ENCODE assay signal across 1 cellular context in genomic region chr3:196568246-196569002, GRCh38.
TF ChIP-seq lines count a peak whose summit lies in the region.

Gene FBXO45, plus strand, starts transcription at chr3:196568660. Its CDS starts 325 bp downstream, at chr3:196568985.
Gene WDR53, minus strand, starts transcription at chr3:196568554. Its CDS starts 7,079 bp downstream, at chr3:196561475.

TF ChIP-seq in K562, 482 proteins besides CTCF, POLR2A, EP300 and RAD21 (continued from another document and continues in another):
- TF ChIP-seq CBX1 (IDR thresholded peaks at IDR 0.05; ENCODE audit: low read depth) (peak; percentile 90; the same call in 1 of the 2 replicates), TAF9B (IDR thresholded peaks at IDR 0.05; ENCODE audit: partially characterized antibody) (peak; percentile 51), SIN3B (IDR thresholded peaks at IDR 0.05; ENCODE audit: low read depth) (peak; percentile 97), SUPT5H (IDR thresholded peaks at IDR 0.05) (peak; percentile 91), CAMTA2 (CRISPR knock-in tag; conservative IDR thresholded peaks at IDR 0.05) (no peak), ZBTB11 (CRISPR knock-in tag; IDR thresholded peaks at IDR 0.05) (peak in 2 of 3 experiments; percentile 23 to 84; a peak in 3 of 6 replicates), EGR1 (conservative IDR thresholded peaks at IDR 0.05) (peak; percentile 30; the same call in 1 of the 2 replicates), KLF1 (tag; IDR thresholded peaks at IDR 0.05) (peak; percentile 92), E2F6 (IDR thresholded peaks at IDR 0.05; ENCODE audit: borderline replicate concordance in 1 of 2, extremely low read depth in 1 of 2, insufficient read depth in 1 of 2, insufficient read length in 1 of 2, low read depth in 1 of 2, low read length in 1 of 2, poor library complexity in 1 of 2, severe bottlenecking in 1 of 2) (peak; percentile 97 to 99), KLF10 (CRISPR knock-in tag; IDR thresholded peaks at IDR 0.05) (0 out of 2 replicates have a peak, but pooled peaks have one; percentile 16), ATF4 (CRISPR knock-in tag; IDR thresholded peaks at IDR 0.05) (no peak), ARID4B (CRISPR knock-in tag; IDR thresholded peaks at IDR 0.05) (peak; percentile 66), ZFX (CRISPR knock-in tag; IDR thresholded peaks at IDR 0.05) (peak; percentile 56), ELF2 (CRISPR knock-in tag; IDR thresholded peaks at IDR 0.05) (peak; percentile 85; the same call in 1 of the 2 replicates), SMARCC2 (IDR thresholded peaks at IDR 0.05; ENCODE audit: low read depth) (no peak), ILK (tag; IDR thresholded peaks at IDR 0.05; ENCODE audit: borderline replicate concordance, low read depth) (no peak), HEY1 (CRISPR knock-in tag; IDR thresholded peaks at IDR 0.05; ENCODE audit: borderline replicate concordance) (no peak), RBFOX2 (IDR thresholded peaks at IDR 0.05; ENCODE audit: low read depth, low read length) (peak; percentile 97), XRCC5 (IDR thresholded peaks at IDR 0.05; ENCODE audit: low read depth, low read length) (peak; percentile 28; the same call in 1 of the 2 replicates), ZNF395 (CRISPR knock-in tag; IDR thresholded peaks at IDR 0.05) (0 out of 2 replicates have a peak, but pooled peaks have one; percentile 82), FOXA3 (CRISPR knock-in tag; conservative IDR thresholded peaks at IDR 0.05 in 1 of 2, IDR thresholded peaks at IDR 0.05 in 1 of 2) (0 out of 4 replicates have a peak, but pooled peaks of 1 of the 2 experiments have one; percentile 39), HCFC1 (IDR thresholded peaks at IDR 0.05; ENCODE audit: low read depth, low read length) (peak; percentile 91), CHD2 (IDR thresholded peaks at IDR 0.05; ENCODE audit: low read depth, low read length) (no peak; the same call in 1 of the 2 replicates), CSDE1 (IDR thresholded peaks at IDR 0.05) (peak in 1 of 2 experiments; percentile 85; a peak in 2 of 4 replicates), NR2C1 (IDR thresholded peaks at IDR 0.05) (peak; percentile 36; the same call in 1 of the 2 replicates), NR2C1 (tag; IDR thresholded peaks at IDR 0.05) (peak; percentile 61), DIDO1 (tag; IDR thresholded peaks at IDR 0.05; ENCODE audit: low read depth) (peak; percentile 88; the same call in 1 of the 2 replicates), E2F4 (CRISPR knock-in tag; IDR thresholded peaks at IDR 0.05; ENCODE audit: low read depth) (peak; percentile 91), ZC3H11A (IDR thresholded peaks at IDR 0.05; ENCODE audit: low read depth, low read length) (no peak), NR4A1 (CRISPR knock-in tag; IDR thresholded peaks at IDR 0.05) (peak; percentile 69; the same call in 1 of the 2 replicates), NR4A1 (tag; IDR thresholded peaks at IDR 0.05) (no peak), MEIS2 (IDR thresholded peaks at IDR 0.05; ENCODE audit: partially characterized antibody) (peak; percentile 2), U2AF1 (optimal IDR thresholded peaks at IDR 0.05; ENCODE audit: low read depth, low read length) (no peak), GATAD2A (IDR thresholded peaks at IDR 0.05) (no peak), MAFK (IDR thresholded peaks at IDR 0.05; ENCODE audit: low read length) (no peak), ZC3H8 (IDR thresholded peaks at IDR 0.05) (0 out of 2 replicates have a peak, but pooled peaks have one; percentile 65), SIX5 (IDR thresholded peaks at IDR 0.05; ENCODE audit: borderline replicate concordance in 1 of 2, insufficient read depth in 1 of 2, low read depth in 1 of 2, low read length in 2 of 2) (peak; percentile 46 to 66; a peak in 3 of 4 replicates), MLX (CRISPR knock-in tag; conservative IDR thresholded peaks at IDR 0.05) (no peak), POLR2G (IDR thresholded peaks at IDR 0.05; ENCODE audit: low read depth, low read length) (peak; percentile 99), SIN3A (IDR thresholded peaks at IDR 0.05; ENCODE audit: borderline replicate concordance in 2 of 2, control insufficient read depth in 1 of 2, low read depth in 2 of 2, low read length in 2 of 2) (peak; percentile 68 to 93; a peak in 3 of 4 replicates), CTBP1 (IDR thresholded peaks at IDR 0.05; ENCODE audit: borderline replicate concordance) (peak; percentile 89), SMARCB1 (IDR thresholded peaks at IDR 0.05; ENCODE audit: insufficient read length, low read depth) (no peak), ARID3B (CRISPR knock-in tag; IDR thresholded peaks at IDR 0.05; ENCODE audit: borderline replicate concordance) (no peak), ZBTB17 (CRISPR knock-in tag; IDR thresholded peaks at IDR 0.05) (peak; percentile 77; the same call in 1 of the 2 replicates), ETV1 (tag; conservative IDR thresholded peaks at IDR 0.05; ENCODE audit: low read depth) (peak; percentile 94), ZNF12 (CRISPR knock-in tag; IDR thresholded peaks at IDR 0.05) (peak; percentile 83), NR3C1 (CRISPR knock-in tag; IDR thresholded peaks at IDR 0.05) (no peak), TCF7 (IDR thresholded peaks at IDR 0.05; ENCODE audit: borderline replicate concordance) (no peak; the same call in 1 of the 2 replicates), ARNT (IDR thresholded peaks at IDR 0.05) (0 out of 4 replicates have a peak, but pooled peaks of 1 of the 2 experiments have one; percentile 28), TFAP4 (CRISPR knock-in tag; IDR thresholded peaks at IDR 0.05; ENCODE audit: borderline replicate concordance) (peak; percentile 80; the same call in 1 of the 2 replicates), TAL1 (IDR thresholded peaks at IDR 0.05) (no peak), ZNF740 (CRISPR knock-in tag; IDR thresholded peaks at IDR 0.05) (0 out of 2 replicates have a peak, but pooled peaks have one; percentile 50), ZNF740 (tag; IDR thresholded peaks at IDR 0.05) (no peak)
